In genomic region chr9:76987594-76988200, GRCh38 we compare ENCODE assay signal across 10 cellular contexts. TPM values are rescaled to one million over a fixed set of nuclear protein-coding genes. Genes with fewer than 3 reads are reported as not detected.
DNase-seq lines count a peak whose midpoint lies in the region; ATAC-seq and TF ChIP-seq lines count a peak whose summit lies in the region.
"Had no signal": no experiment of that assay in that cellular context is flagged by ENCODE, and none has a peak within 500 bp of the region (broad histone marks: within the 10 kb centered on the region; RNA-seq: fewer than 3 reads in every experiment).

No MANE protein-coding gene starts in this region.

- in situ Hi-C loops in GM13977 (cut with MboI; ENCODE audit: low pct_unique_long_range_greater_than_20kb, low sequenced_read_pairs, unreplicated experiment): loop anchor here (25.0 kb wide), 1 partner anchor 175 kb away; no protein-coding TSS in a partner anchor

- H3K27me3 Mint-ChIP-seq in activated T-cell treated with anti-CD3 and anti-CD28 coated beads, Interleukin-2, amount 50 U/mL, for 4 hours (ENCODE audit: low read depth): peaks cover 7% of the 10 kb centered on the region

- H3K9me3 Mint-ChIP-seq in activated T-cell treated with anti-CD3 and anti-CD28 coated beads, Interleukin-2, amount 50 U/mL, for 4 hours: no peaks in the 10 kb centered on the region

- no peaks in the 10 kb centered on the region for H3K9me3 ChIP-seq in adrenal gland (replicated peaks in 1 of 3)
- H3K9me3 ChIP-seq: HAP-1 had no signal

- H3K36me3 Mint-ChIP-seq in activated T-cell treated with anti-CD3 and anti-CD28 coated beads, Interleukin-2, amount 50 U/mL, for 4 hours (ENCODE audit: insufficient read depth): no peaks in the 10 kb centered on the region

- no peak overlapping the region for H3K4me3 Mint-ChIP-seq in activated T-cell treated with anti-CD3 and anti-CD28 coated beads, Interleukin-2, amount 50 U/mL, for 4 hours

- H3K4me1 ChIP-seq in adrenal gland (replicated peaks in 1 of 2): no peaks in the 10 kb centered on the region
- H3K4me1 ChIP-seq: HAP-1 had no signal

- no peak for ATAC-seq in GM18907 (IDR thresholded peaks at IDR 0.05; ENCODE audit: unreplicated experiment)
- ATAC-seq in activated T-cell treated with anti-CD3 and anti-CD28 coated beads, Interleukin-2, amount 50 U/mL, for 4 hours: no peak

- DNase-seq in AG08395 (ENCODE audit: low spot score) (peak; percentile 64), GM13977 (ENCODE audit: low spot score) (peak; percentile 53), NCI-H1417 treated with DMSO at 0.1 percent for 48 hours (lab: John Stamatoyannopoulos, UW) (peak; percentile 58), adrenal gland (peak; percentile 20 to 80 (median 38)), iPS-NIHi7 (ENCODE audit: extremely low spot score) (peak; percentile 74)
- DNase-seq in activated T-cell treated with anti-CD3 and anti-CD28 coated beads, Interleukin-2, amount 50 U/mL, for 4 hours: no peak
- no peak for DNase-seq in stimulated activated CD4-positive, alpha-beta T cell treated with anti-CD3 and anti-CD28 coated beads, Interleukin-4, amount 100 ng/mL, for 1 hour

- peak; percentile 59 for TF ChIP-seq CTCF in GM13977 (IDR thresholded peaks at IDR 0.05; ENCODE audit: extremely low read depth, insufficient read depth, missing control alignments)
- peak; percentile 27 to 66 (median 54) for TF ChIP-seq CTCF in adrenal gland (IDR thresholded peaks at IDR 0.05)

- no peak for TF ChIP-seq POLR2A in adrenal gland (IDR thresholded peaks at IDR 0.05)

- peaks cover 6% of the 10 kb centered on the region for H3K27me3 ChIP-seq in adrenal gland

- H3K36me3 ChIP-seq in adrenal gland (replicated peaks in 1 of 2): no peaks in the 10 kb centered on the region
- H3K36me3 ChIP-seq: HAP-1 had no signal

- no peak overlapping the region for H3K4me3 ChIP-seq in adrenal gland
- H3K4me3 ChIP-seq: HAP-1 had no signal

- intact Hi-C loops in adrenal gland (cut with DNase I): loop anchor here (5.0 to 10.0 kb wide), 2 partner anchors 175 to 183 kb away; no protein-coding TSS in a partner anchor

- no peak overlapping the region for H3K27ac ChIP-seq in adrenal gland
- H3K27ac ChIP-seq: epithelial cell of prostate had no signal

- no peaks in the 10 kb centered on the region for H3K4me1 Mint-ChIP-seq in activated T-cell treated with anti-CD3 and anti-CD28 coated beads, Interleukin-2, amount 50 U/mL, for 4 hours (ENCODE audit: low read depth)

- 48 to 59% (median 58%) methylated on average over 3 of the region's 3 CpGs for WGBS in adrenal gland, 4 donors

RNA-seq across cellular contexts. Expression of gene FOXB2, which starts 31.8 kb away (rescaled TPM):
- total RNA-seq in adrenal gland: not detected
- polyA plus RNA-seq in adrenal gland: not detected
- total RNA-seq in activated T-cell treated with anti-CD3 and anti-CD28 coated beads, Interleukin-2, amount 50 U/mL, for 4 hours: not detected

Comparison
In these comparisons a context has a peak if more than half of its experiments do, and no peak if none do; other contexts are left out.
1. DNase-seq: peak in AG08395 (single experiment), GM13977 (single experiment), NCI-H1417 treated with DMSO at 0.1 percent for 48 hours (single experiment), adrenal gland (7 of 7) and iPS-NIHi7 (single experiment); none in activated T-cell treated with anti-CD3 and anti-CD28 coated beads, Interleukin-2, amount 50 U/mL, for 4 hours (single experiment) and stimulated activated CD4-positive, alpha-beta T cell treated with anti-CD3 and anti-CD28 coated beads, Interleukin-4, amount 100 ng/mL, for 1 hour (single experiment).